2 cellular contexts compared by ENCODE assay signal in genomic region chr16:29825145-29826044, GRCh38.
A peak's percentile ranks its signal among the peaks of the same experiment; 100 is the strongest.
TF ChIP-seq lines count a peak whose summit lies in the region.

No MANE protein-coding gene starts in this region.

TF ChIP-seq in HCT116, 20 proteins besides CTCF, POLR2A, EP300 and RAD21 (continued from another document):
- TF ChIP-seq SP1 (IDR thresholded peaks at IDR 0.05; ENCODE audit: low read depth) (no peak), ELF1 (IDR thresholded peaks at IDR 0.05; ENCODE audit: borderline replicate concordance, low read depth) (no peak), POLR2AphosphoS5 (IDR thresholded peaks at IDR 0.05; ENCODE audit: low read depth, low read length) (peak; percentile 53), EZH2 (IDR thresholded peaks at IDR 0.05) (no peak)
TF ChIP-seq in HCT116: peak in this region for 1.

TF ChIP-seq in SK-N-SH, 30 proteins besides CTCF, POLR2A, EP300 and RAD21:
- no peak for TF ChIP-seq ZBTB33 (IDR thresholded peaks at IDR 0.05; ENCODE audit: borderline replicate concordance, low read depth)
- TF ChIP-seq USF2 (IDR thresholded peaks at IDR 0.05; ENCODE audit: borderline replicate concordance, low read depth, low read length), result no peak
- 0 out of 2 replicates have a peak, but pooled peaks have one; percentile 52 for TF ChIP-seq TEAD4 (IDR thresholded peaks at IDR 0.05; ENCODE audit: borderline replicate concordance, insufficient read depth)
- no peak for TF ChIP-seq MXI1 (IDR thresholded peaks at IDR 0.05; ENCODE audit: low read depth, low read length)
- no peak for TF ChIP-seq GABPA (IDR thresholded peaks at IDR 0.05; ENCODE audit: low read depth)
- no peak for TF ChIP-seq FOXJ3 (CRISPR knock-in tag; IDR thresholded peaks at IDR 0.05)
- TF ChIP-seq GATA2 (CRISPR knock-in tag; IDR thresholded peaks at IDR 0.05), result no peak
- TF ChIP-seq ELF1 (IDR thresholded peaks at IDR 0.05), result no peak
- TF ChIP-seq USF1 (IDR thresholded peaks at IDR 0.05; ENCODE audit: borderline replicate concordance, low read depth), result no peak
- TF ChIP-seq EZH2phosphoT487 (IDR thresholded peaks at IDR 0.05; ENCODE audit: borderline replicate concordance, low read depth), result no peak
- TF ChIP-seq YY1 (IDR thresholded peaks at IDR 0.05; ENCODE audit: low read depth), result peak; percentile 35; the same call in 1 of the 2 replicates
- TF ChIP-seq NFIC (IDR thresholded peaks at IDR 0.05; ENCODE audit: borderline replicate concordance), result peak; percentile 77
- no peak for TF ChIP-seq REST (IDR thresholded peaks at IDR 0.05; ENCODE audit: low read depth, low read length)
- TF ChIP-seq IRF3 (IDR thresholded peaks at IDR 0.05; ENCODE audit: low read depth, low read length), result no peak
- TF ChIP-seq MAX (IDR thresholded peaks at IDR 0.05; ENCODE audit: low read depth), result peak; percentile 64; the same call in 1 of the 2 replicates
- peak; percentile 91 for TF ChIP-seq FOSL2 (IDR thresholded peaks at IDR 0.05; ENCODE audit: borderline replicate concordance, low read depth)
- TF ChIP-seq MEF2A (IDR thresholded peaks at IDR 0.05; ENCODE audit: borderline replicate concordance, low read depth), result peak; percentile 65
- no peak for TF ChIP-seq TAF1 (IDR thresholded peaks at IDR 0.05; ENCODE audit: borderline replicate concordance, low read depth, low read length)
- TF ChIP-seq RCOR1 (IDR thresholded peaks at IDR 0.05; ENCODE audit: low read length), result no peak
- peak; percentile 81; the same call in 1 of the 2 replicates for TF ChIP-seq RXRA (IDR thresholded peaks at IDR 0.05; ENCODE audit: borderline replicate concordance, low read depth)
- peak; percentile 16; the same call in 1 of the 2 replicates for TF ChIP-seq NRF1 (IDR thresholded peaks at IDR 0.05; ENCODE audit: low read depth, low read length)
- peak; percentile 82 for TF ChIP-seq JUND (IDR thresholded peaks at IDR 0.05)
- TF ChIP-seq CHD2 (IDR thresholded peaks at IDR 0.05; ENCODE audit: low read length, partially characterized antibody), result no peak
- peak; percentile 72 for TF ChIP-seq PBX3 (IDR thresholded peaks at IDR 0.05)
- TF ChIP-seq SMC3 (IDR thresholded peaks at IDR 0.05; ENCODE audit: low read depth, low read length), result no peak
- TF ChIP-seq POLR2AphosphoS5 (IDR thresholded peaks at IDR 0.05; ENCODE audit: low read depth, low read length), result peak; percentile 5
- no peak for TF ChIP-seq FOXM1 (IDR thresholded peaks at IDR 0.05; ENCODE audit: low read depth)
- peak; percentile 89 for TF ChIP-seq TCF12 (IDR thresholded peaks at IDR 0.05)
- TF ChIP-seq RFX5 (IDR thresholded peaks at IDR 0.05; ENCODE audit: low read length), result no peak
- TF ChIP-seq SIN3A (IDR thresholded peaks at IDR 0.05; ENCODE audit: borderline replicate concordance, low read depth, low read length), result no peak; the same call in 1 of the 2 replicates
